In the genomic region with DNA sequence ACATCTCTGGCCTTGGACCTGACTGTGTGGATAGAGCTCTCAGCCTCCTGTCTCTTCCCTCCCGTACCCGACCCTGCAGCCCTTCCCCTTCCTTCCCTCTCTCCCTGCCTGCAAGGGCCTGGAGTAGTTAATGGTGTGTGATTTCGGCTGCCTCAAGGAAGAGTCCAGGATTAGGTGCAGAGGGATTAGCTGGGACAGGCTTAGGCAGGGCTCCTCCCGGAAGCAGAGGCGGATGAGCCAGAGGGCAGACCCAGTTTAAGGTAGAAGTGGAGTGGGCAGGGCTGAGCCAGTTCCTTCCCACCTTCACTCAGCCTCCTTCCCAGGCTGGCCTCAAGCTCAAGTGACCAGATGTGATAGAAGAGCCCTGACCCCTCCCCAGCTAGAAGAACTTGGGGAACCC, we compare ENCODE assay signal across 1 cellular context.
TF ChIP-seq lines count a peak whose summit lies in the region.

No MANE protein-coding gene starts in this region.

TF ChIP-seq in GM23338, 12 proteins besides CTCF, POLR2A, EP300 and RAD21 (continued from another document):
- TF ChIP-seq, protein P1, sequence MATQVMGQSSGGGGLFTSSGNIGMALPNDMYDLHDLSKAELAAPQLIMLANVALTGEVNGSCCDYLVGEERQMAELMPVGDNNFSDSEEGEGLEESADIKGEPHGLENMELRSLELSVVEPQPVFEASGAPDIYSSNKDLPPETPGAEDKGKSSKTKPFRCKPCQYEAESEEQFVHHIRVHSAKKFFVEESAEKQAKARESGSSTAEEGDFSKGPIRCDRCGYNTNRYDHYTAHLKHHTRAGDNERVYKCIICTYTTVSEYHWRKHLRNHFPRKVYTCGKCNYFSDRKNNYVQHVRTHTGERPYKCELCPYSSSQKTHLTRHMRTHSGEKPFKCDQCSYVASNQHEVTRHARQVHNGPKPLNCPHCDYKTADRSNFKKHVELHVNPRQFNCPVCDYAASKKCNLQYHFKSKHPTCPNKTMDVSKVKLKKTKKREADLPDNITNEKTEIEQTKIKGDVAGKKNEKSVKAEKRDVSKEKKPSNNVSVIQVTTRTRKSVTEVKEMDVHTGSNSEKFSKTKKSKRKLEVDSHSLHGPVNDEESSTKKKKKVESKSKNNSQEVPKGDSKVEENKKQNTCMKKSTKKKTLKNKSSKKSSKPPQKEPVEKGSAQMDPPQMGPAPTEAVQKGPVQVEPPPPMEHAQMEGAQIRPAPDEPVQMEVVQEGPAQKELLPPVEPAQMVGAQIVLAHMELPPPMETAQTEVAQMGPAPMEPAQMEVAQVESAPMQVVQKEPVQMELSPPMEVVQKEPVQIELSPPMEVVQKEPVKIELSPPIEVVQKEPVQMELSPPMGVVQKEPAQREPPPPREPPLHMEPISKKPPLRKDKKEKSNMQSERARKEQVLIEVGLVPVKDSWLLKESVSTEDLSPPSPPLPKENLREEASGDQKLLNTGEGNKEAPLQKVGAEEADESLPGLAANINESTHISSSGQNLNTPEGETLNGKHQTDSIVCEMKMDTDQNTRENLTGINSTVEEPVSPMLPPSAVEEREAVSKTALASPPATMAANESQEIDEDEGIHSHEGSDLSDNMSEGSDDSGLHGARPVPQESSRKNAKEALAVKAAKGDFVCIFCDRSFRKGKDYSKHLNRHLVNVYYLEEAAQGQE (IDR thresholded peaks at IDR 0.05; ENCODE audit: unreplicated experiment) = no peak
- TF ChIP-seq CREB1 (CRISPR knock-in tag; IDR thresholded peaks at IDR 0.05; ENCODE audit: low read depth) (no peak), ETS1 (IDR thresholded peaks at IDR 0.05) (no peak), NANOG (IDR thresholded peaks at IDR 0.05; ENCODE audit: borderline replicate concordance) (no peak), ZNF114 (CRISPR knock-in tag; IDR thresholded peaks at IDR 0.05) (no peak), STAT1 (IDR thresholded peaks at IDR 0.05; ENCODE audit: unreplicated experiment) (no peak)
